11 cellular contexts compared by ENCODE assay signal in genomic region chr2:170221317-170222288, GRCh38. TPM values are rescaled to one million over a fixed set of nuclear protein-coding genes. Genes with fewer than 3 reads are reported as not detected.
DNase-seq lines count a peak whose midpoint lies in the region; ATAC-seq and TF ChIP-seq lines count a peak whose summit lies in the region.
"Had no signal": no experiment of that assay in that cellular context is flagged by ENCODE, and none has a peak within 500 bp of the region (broad histone marks: within the 10 kb centered on the region; RNA-seq: fewer than 3 reads in every experiment).

No MANE protein-coding gene starts in this region.

- peak overlapping the region; percentile 41 for H3K4me3 ChIP-seq in WI38 (ENCODE audit: low read depth, low read length)
- H3K4me3 ChIP-seq: thoracic aorta had no signal

- no peaks in the 10 kb centered on the region for H3K27me3 Mint-ChIP-seq in stimulated activated naive CD8-positive, alpha-beta T cell treated with anti-CD3 and anti-CD28 coated beads, Interleukin-15, amount 100 ng/mL, for 72 hours
- no peaks in the 10 kb centered on the region for H3K27me3 Mint-ChIP-seq in type B pancreatic cell

- H3K4me1 Mint-ChIP-seq in stimulated activated naive CD8-positive, alpha-beta T cell treated with anti-CD3 and anti-CD28 coated beads, Interleukin-15, amount 100 ng/mL, for 72 hours, result peaks cover 14% of the 10 kb centered on the region
- peaks cover 28% of the 10 kb centered on the region for H3K4me1 Mint-ChIP-seq in type B pancreatic cell (ENCODE audit: unreplicated experiment)

- peak; percentile 42 for ATAC-seq in stimulated activated naive CD8-positive, alpha-beta T cell treated with anti-CD3 and anti-CD28 coated beads, Interleukin-15, amount 100 ng/mL, for 72 hours
- no peak for ATAC-seq in stimulated activated naive CD8-positive, alpha-beta T cell treated with anti-CD3 and anti-CD28 coated beads, Interleukin-15, Interleukin-2, amounts not matched to agents 100 U/mL and 50 U/mL, for 24 hours
- ATAC-seq in HG02870 (IDR thresholded peaks at IDR 0.05; ENCODE audit: unreplicated experiment), result no peak

- H3K27ac Mint-ChIP-seq in stimulated activated naive CD8-positive, alpha-beta T cell treated with anti-CD3 and anti-CD28 coated beads, Interleukin-15, amount 100 ng/mL, for 72 hours, result peak overlapping the region in 1 of 2 donors; percentile 85
- H3K27ac Mint-ChIP-seq in type B pancreatic cell, result peak overlapping the region; percentile 79

- TF ChIP-seq CTCF in WI38 (IDR thresholded peaks at IDR 0.05; ENCODE audit: low read depth, low read length) (no peak), type B pancreatic cell (conservative IDR thresholded peaks at IDR 0.05) (no peak)

- no peaks in the 10 kb centered on the region for H3K9me3 Mint-ChIP-seq in stimulated activated naive CD8-positive, alpha-beta T cell treated with anti-CD3 and anti-CD28 coated beads, Interleukin-15, amount 100 ng/mL, for 72 hours
- no peaks in the 10 kb centered on the region for H3K9me3 Mint-ChIP-seq in type B pancreatic cell

- H3K4me3 Mint-ChIP-seq in stimulated activated naive CD8-positive, alpha-beta T cell treated with anti-CD3 and anti-CD28 coated beads, Interleukin-15, amount 100 ng/mL, for 72 hours, result no peak overlapping the region
- peak overlapping the region; percentile 26 for H3K4me3 Mint-ChIP-seq in type B pancreatic cell

- no peak for DNase-seq in stimulated activated naive CD8-positive, alpha-beta T cell treated with anti-CD3 and anti-CD28 coated beads, Interleukin-15, amount 100 ng/mL, for 72 hours
- DNase-seq in stimulated activated naive CD8-positive, alpha-beta T cell treated with anti-CD3 and anti-CD28 coated beads, Interleukin-15, Interleukin-2, amounts not matched to agents 100 U/mL and 50 U/mL, for 24 hours, result no peak
- DNase-seq in glomerular endothelial cell (ENCODE audit: extremely low read depth, low read depth, low spot score) (peak; percentile 42), type B pancreatic cell (ENCODE audit: extremely low spot score, unreplicated experiment) (no peak), SW480 (ENCODE audit: low spot score) (no peak), putamen (ENCODE audit: low spot score) (no peak)
- DNase-seq: MV-4-11; stimulated activated CD4-positive, alpha-beta T cell treated with anti-CD3 and anti-CD28 coated beads, Interleukin-2, amount 100 ng/mL, for 48 hours had no signal

- H3K36me3 Mint-ChIP-seq in type B pancreatic cell, result no peaks in the 10 kb centered on the region

RNA-seq across cellular contexts. Expression of gene MYO3B, which starts 43.7 kb away (rescaled TPM):
- total RNA-seq in glomerular endothelial cell, result not detected in 2 replicates
- total RNA-seq in type B pancreatic cell (ENCODE audit: low replicate concordance), result 0.46 and 1.2 TPM in 2 replicates
- total RNA-seq: thoracic aorta had no signal
